Comparison of ENCODE assay signal across 8 cellular contexts in the genomic region with DNA sequence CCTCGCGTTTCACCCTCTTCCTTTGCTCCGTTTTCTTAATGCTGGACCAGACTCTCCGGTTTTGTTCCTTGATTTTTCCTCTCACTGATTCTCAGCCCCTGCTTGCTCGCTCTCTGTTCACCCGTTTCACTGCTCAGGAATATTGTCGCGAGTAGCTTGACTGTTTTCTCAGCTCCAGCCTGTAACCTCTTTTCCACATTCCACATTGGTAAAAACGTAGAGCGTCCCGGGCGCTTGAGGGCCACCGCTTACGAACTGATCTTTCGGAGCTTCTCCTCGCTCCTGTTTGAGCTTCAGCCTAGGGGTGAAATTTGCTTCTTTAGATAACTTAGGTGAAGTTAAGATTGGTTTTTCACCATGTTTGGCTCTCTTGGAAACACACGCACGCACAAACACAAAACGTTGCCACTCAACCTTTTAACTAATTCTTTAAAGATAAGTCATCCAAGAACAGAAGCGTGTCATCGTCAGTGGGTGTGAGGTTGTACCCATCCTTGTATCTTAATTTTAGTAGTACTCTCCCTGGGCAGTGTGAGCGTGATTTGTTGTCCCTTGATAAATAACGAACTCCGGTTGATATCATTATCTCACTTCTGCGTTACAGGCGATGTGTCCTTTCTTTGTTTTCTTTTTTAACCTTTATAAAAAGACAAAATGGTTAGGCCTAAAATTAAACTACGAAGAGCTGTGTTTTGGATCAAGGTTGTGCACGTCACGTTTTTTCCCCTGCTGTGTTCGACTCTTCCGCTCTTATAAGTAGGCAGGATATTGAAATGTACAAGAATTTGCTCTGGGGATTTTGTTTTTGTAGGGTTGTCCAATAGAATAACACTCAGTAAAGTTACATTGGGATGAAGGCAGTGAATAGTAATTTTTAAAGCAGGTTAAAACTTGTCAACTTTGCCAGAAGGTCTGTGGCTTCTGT. TPM values are rescaled to one million over a fixed set of nuclear protein-coding genes. Genes with fewer than 3 reads are reported as not detected.
DNase-seq lines count a peak whose midpoint lies in the region; ATAC-seq, FAIRE-seq and TF ChIP-seq lines count a peak whose summit lies in the region.

No MANE protein-coding gene starts in this region.

- POLR2A ChIA-PET in HEK293T (lab: Yijun Ruan, JAX): interaction anchor here (0.9 to 1.6 kb wide), 9 partner anchors 10 to 201 kb away, joined by 3 to 7 read pairs (median 3); a partner anchor contains a TSS

- H3K4me1 Mint-ChIP-seq in activated naive CD4-positive, alpha-beta T cell treated with anti-CD3 and anti-CD28 coated beads, Interleukin-2, amount 50 U/mL, for 24 hours: peaks cover 35% of the 10 kb centered on the region

- H3K9me3 Mint-ChIP-seq in activated naive CD4-positive, alpha-beta T cell treated with anti-CD3 and anti-CD28 coated beads, Interleukin-2, amount 50 U/mL, for 24 hours: no peaks in the 10 kb centered on the region

- DNase-seq in DMS79 (lab: John Stamatoyannopoulos, UW) (peak; percentile 41), HEK293T (ENCODE audit: extremely low spot score) (peak; percentile 10), NOMO-1 treated with DMSO at 0.1 percent for 48 hours (lab: John Stamatoyannopoulos, UW; ENCODE audit: unreplicated experiment) (peak; percentile 60), glomerular visceral epithelial cell (ENCODE audit: extremely low spot score) (peak; percentile 53), occipital lobe (lab: John Stamatoyannopoulos, UW) (peak; percentile 28), urothelium cell line (ENCODE audit: low spot score) (peak; percentile 21)

- no peaks in the 10 kb centered on the region for H3K27me3 Mint-ChIP-seq in activated naive CD4-positive, alpha-beta T cell treated with anti-CD3 and anti-CD28 coated beads, Interleukin-2, amount 50 U/mL, for 24 hours

- no peak for ATAC-seq in HG02763 (IDR thresholded peaks at IDR 0.05; ENCODE audit: unreplicated experiment)

- CTCF ChIA-PET in HEK293T (lab: Yijun Ruan, JAX): no interaction called here

- H3K4me3 Mint-ChIP-seq in activated naive CD4-positive, alpha-beta T cell treated with anti-CD3 and anti-CD28 coated beads, Interleukin-2, amount 50 U/mL, for 24 hours: peak overlapping the region; percentile 99

- H3K36me3 Mint-ChIP-seq in activated naive CD4-positive, alpha-beta T cell treated with anti-CD3 and anti-CD28 coated beads, Interleukin-2, amount 50 U/mL, for 24 hours: peaks cover 3% of the 10 kb centered on the region

- FAIRE-seq in urothelium cell line (lab: Jason Lieb, UNC): no peak

- peak overlapping the region; percentile 100 for H3K27ac Mint-ChIP-seq in activated naive CD4-positive, alpha-beta T cell treated with anti-CD3 and anti-CD28 coated beads, Interleukin-2, amount 50 U/mL, for 24 hours

TF ChIP-seq in HEK293T, 16 proteins besides CTCF, POLR2A, EP300 and RAD21:
- TF ChIP-seq FOXK2 (IDR thresholded peaks at IDR 0.05) (no peak), SP1 (IDR thresholded peaks at IDR 0.05) (no peak), CTBP1 (IDR thresholded peaks at IDR 0.05; ENCODE audit: borderline replicate concordance) (no peak), LEF1 (IDR thresholded peaks at IDR 0.05; ENCODE audit: borderline replicate concordance) (no peak), TARDBP (IDR thresholded peaks at IDR 0.05) (no peak), BHLHE40 (IDR thresholded peaks at IDR 0.05; ENCODE audit: borderline replicate concordance) (no peak), FOXA1 (IDR thresholded peaks at IDR 0.05) (no peak), HDGF (IDR thresholded peaks at IDR 0.05; ENCODE audit: borderline replicate concordance) (no peak), SUZ12 (IDR thresholded peaks at IDR 0.05) (no peak)
- TF ChIP-seq, protein P1, sequence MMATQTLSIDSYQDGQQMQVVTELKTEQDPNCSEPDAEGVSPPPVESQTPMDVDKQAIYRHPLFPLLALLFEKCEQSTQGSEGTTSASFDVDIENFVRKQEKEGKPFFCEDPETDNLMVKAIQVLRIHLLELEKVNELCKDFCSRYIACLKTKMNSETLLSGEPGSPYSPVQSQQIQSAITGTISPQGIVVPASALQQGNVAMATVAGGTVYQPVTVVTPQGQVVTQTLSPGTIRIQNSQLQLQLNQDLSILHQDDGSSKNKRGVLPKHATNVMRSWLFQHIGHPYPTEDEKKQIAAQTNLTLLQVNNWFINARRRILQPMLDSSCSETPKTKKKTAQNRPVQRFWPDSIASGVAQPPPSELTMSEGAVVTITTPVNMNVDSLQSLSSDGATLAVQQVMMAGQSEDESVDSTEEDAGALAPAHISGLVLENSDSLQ (IDR thresholded peaks at IDR 0.05): no peak

RNA-seq across cellular contexts. Expression of a gene that starts 1.1 kb away (rescaled TPM):
- 54.4 TPM for total RNA-seq in occipital lobe

RNA-seq across cellular contexts. Expression of a gene that starts 28.6 kb away (rescaled TPM):
- total RNA-seq in occipital lobe: 46.6 TPM

RNA-seq across cellular contexts. Expression of a gene that starts 28.7 kb away (rescaled TPM):
- total RNA-seq in occipital lobe: 8.0 TPM

Comparison
In these comparisons a context has a peak if more than half of its experiments do, and no peak if none do; other contexts are left out.
1. DNase-seq: peak in every context shown above with its lines; median percentile 60 in NOMO-1 treated with DMSO at 0.1 percent for 48 hours; 53 in glomerular visceral epithelial cell; 41 in DMS79; 28 in occipital lobe; 21 in urothelium cell line; 10 in HEK293T.